Comparison of ENCODE assay signal across 14 cellular contexts in genomic region chr2:201796478-201796865, GRCh38. TPM values are rescaled to one million over a fixed set of nuclear protein-coding genes. Genes with fewer than 3 reads are reported as not detected.
"Had no signal": no experiment of that assay in that cellular context is flagged by ENCODE, and none has a peak within 500 bp of the region (broad histone marks: within the 10 kb centered on the region; RNA-seq: fewer than 3 reads in every experiment).

No MANE protein-coding gene starts in this region.

- H3K4me3 ChIP-seq: adrenal gland, gastroesophageal sphincter, neural progenitor cell, right atrium auricular region, tibial nerve, vagina had no signal

- H3K9me3 ChIP-seq: adrenal gland, gastroesophageal sphincter, right atrium auricular region, tibial nerve, vagina had no signal

- H3K4me2 ChIP-seq: neural progenitor cell had no signal

- H3K27me3 ChIP-seq: adrenal gland, neural progenitor cell, right atrium auricular region, tibial nerve, vagina had no signal

- H3K4me1 Mint-ChIP-seq: central memory CD8-positive, alpha-beta T cell; stimulated activated effector memory CD8-positive, alpha-beta T cell treated with anti-CD3 and anti-CD28 coated beads, Interleukin-12 subunit alpha, Interleukin-12 subunit beta, amount 100 ng/mL, for 72 hours had no signal

- DNase-seq: activated naive CD4-positive, alpha-beta T cell treated with anti-CD3 and anti-CD28 coated beads, Interleukin-2, amount 50 U/mL, for 16 hours; effector memory CD4-positive, alpha-beta T cell; kidney; left ventricle myocardium superior had no signal

- ATAC-seq: gastroesophageal sphincter; stimulated activated effector memory CD8-positive, alpha-beta T cell treated with anti-CD3 and anti-CD28 coated beads, Interleukin-12 subunit alpha, Interleukin-12 subunit beta, amount 100 ng/mL, for 72 hours had no signal

- H3K4me1 ChIP-seq: adrenal gland, gastroesophageal sphincter, neural progenitor cell, right atrium auricular region, tibial nerve, vagina had no signal

- H3K36me3 ChIP-seq: adrenal gland, gastroesophageal sphincter, neural progenitor cell, right atrium auricular region, tibial nerve, vagina had no signal

- H3K27ac ChIP-seq: adrenal gland, gastroesophageal sphincter, neural progenitor cell, right atrium auricular region, tibial nerve, vagina had no signal

- H3K27ac Mint-ChIP-seq: activated T-helper 2 cell treated with anti-CD3 and anti-CD28 coated beads, Interferon-gamma antibody, Interleukin-2, Interleukin-4, amounts not matched to agents 10 μg/mL and 5 μg/mL and 100 μg/mL, durations not matched to agents 14 hours and 24 hours and 36 hours; neural progenitor cell; stimulated activated effector memory CD8-positive, alpha-beta T cell treated with anti-CD3 and anti-CD28 coated beads, Interleukin-12 subunit alpha, Interleukin-12 subunit beta, amount 100 ng/mL, for 72 hours had no signal

- H2AFZ ChIP-seq: neural progenitor cell had no signal

- H3K4me3 Mint-ChIP-seq: central memory CD8-positive, alpha-beta T cell; stimulated activated effector memory CD8-positive, alpha-beta T cell treated with anti-CD3 and anti-CD28 coated beads, Interleukin-12 subunit alpha, Interleukin-12 subunit beta, amount 100 ng/mL, for 72 hours had no signal

- H3K9ac ChIP-seq: neural progenitor cell had no signal

- H3K9me3 Mint-ChIP-seq: activated T-helper 2 cell treated with anti-CD3 and anti-CD28 coated beads, Interferon-gamma antibody, Interleukin-2, Interleukin-4, amounts not matched to agents 10 μg/mL and 5 μg/mL and 100 μg/mL, durations not matched to agents 14 hours and 24 hours and 36 hours; central memory CD8-positive, alpha-beta T cell; neural progenitor cell; stimulated activated effector memory CD8-positive, alpha-beta T cell treated with anti-CD3 and anti-CD28 coated beads, Interleukin-12 subunit alpha, Interleukin-12 subunit beta, amount 100 ng/mL, for 72 hours had no signal

- H3K36me3 Mint-ChIP-seq: brain; neural progenitor cell; stimulated activated effector memory CD8-positive, alpha-beta T cell treated with anti-CD3 and anti-CD28 coated beads, Interleukin-12 subunit alpha, Interleukin-12 subunit beta, amount 100 ng/mL, for 72 hours had no signal

RNA-seq across cellular contexts. Expression of gene CDK15, which starts 9.9 kb away (rescaled TPM):
- total RNA-seq: activated T-helper 2 cell treated with anti-CD3 and anti-CD28 coated beads, Interferon-gamma antibody, Interleukin-2, Interleukin-4, amounts not matched to agents 10 μg/mL and 5 μg/mL and 100 μg/mL, durations not matched to agents 14 hours and 24 hours and 36 hours; right atrium auricular region; vagina had no signal
